In the genomic region with DNA sequence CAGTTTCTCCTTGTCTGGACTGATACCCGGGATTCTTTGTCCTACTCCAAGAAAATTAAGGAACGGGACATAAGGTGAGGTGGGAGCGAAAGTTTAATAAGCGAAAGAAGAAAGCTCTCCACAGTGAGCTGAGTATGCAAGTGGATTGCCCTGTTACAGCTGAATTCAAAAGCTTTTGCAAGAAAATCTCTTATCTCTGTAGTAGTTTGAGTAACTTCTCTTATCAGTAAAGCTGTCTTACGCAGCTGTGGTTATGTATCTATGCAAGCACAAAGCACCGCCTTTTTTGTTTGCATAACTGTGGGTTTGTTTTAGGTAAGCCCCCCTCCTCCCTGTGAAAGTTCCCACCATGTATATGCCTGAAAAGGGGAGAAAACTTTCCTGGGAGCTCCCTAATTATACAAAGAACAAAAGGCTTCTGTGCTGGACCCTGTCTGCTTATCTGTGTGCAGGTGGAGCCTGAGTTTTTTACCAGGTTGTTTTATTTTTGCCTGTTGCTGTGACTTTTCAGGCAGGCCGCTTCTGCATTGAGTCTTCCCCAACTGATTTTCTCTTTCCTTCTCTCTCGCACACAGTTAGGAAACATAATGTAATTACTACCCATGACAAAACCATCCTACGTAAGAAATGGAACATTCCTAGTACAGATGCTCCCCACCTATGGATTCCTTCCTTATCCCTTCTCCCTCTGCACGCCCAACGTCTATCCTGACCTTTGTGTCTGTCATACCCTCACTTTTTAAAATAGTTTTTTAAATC, we compare ENCODE assay signal across 1 cellular context.
TF ChIP-seq lines count a peak whose summit lies in the region.

No MANE protein-coding gene starts in this region.

TF ChIP-seq in IMR-90, 13 proteins besides CTCF, POLR2A, EP300 and RAD21:
- no peak for TF ChIP-seq MAZ (IDR thresholded peaks at IDR 0.05; ENCODE audit: borderline replicate concordance, low read depth, low read length)
- no peak for TF ChIP-seq FOS (IDR thresholded peaks at IDR 0.05; ENCODE audit: low read depth, low read length)
- no peak for TF ChIP-seq CHD1 (IDR thresholded peaks at IDR 0.05; ENCODE audit: low read depth, low read length)
- no peak for TF ChIP-seq NFE2L2 (IDR thresholded peaks at IDR 0.05; ENCODE audit: low read depth, low read length)
- TF ChIP-seq RCOR1 (IDR thresholded peaks at IDR 0.05; ENCODE audit: insufficient replicate concordance, low read length), result no peak
- no peak for TF ChIP-seq MXI1 (IDR thresholded peaks at IDR 0.05; ENCODE audit: borderline replicate concordance, low read depth, low read length)
- no peak for TF ChIP-seq BHLHE40 (IDR thresholded peaks at IDR 0.05; ENCODE audit: low read depth, low read length)
- TF ChIP-seq, protein P1, sequence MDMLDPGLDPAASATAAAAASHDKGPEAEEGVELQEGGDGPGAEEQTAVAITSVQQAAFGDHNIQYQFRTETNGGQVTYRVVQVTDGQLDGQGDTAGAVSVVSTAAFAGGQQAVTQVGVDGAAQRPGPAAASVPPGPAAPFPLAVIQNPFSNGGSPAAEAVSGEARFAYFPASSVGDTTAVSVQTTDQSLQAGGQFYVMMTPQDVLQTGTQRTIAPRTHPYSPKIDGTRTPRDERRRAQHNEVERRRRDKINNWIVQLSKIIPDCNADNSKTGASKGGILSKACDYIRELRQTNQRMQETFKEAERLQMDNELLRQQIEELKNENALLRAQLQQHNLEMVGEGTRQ (IDR thresholded peaks at IDR 0.05; ENCODE audit: low read depth, low read length), result no peak
- TF ChIP-seq RFX5 (IDR thresholded peaks at IDR 0.05; ENCODE audit: low read depth, low read length), result no peak
- TF ChIP-seq CEBPB (IDR thresholded peaks at IDR 0.05; ENCODE audit: low read depth, low read length), result no peak; the same call in 1 of the 2 replicates
- no peak for TF ChIP-seq SMC3 (IDR thresholded peaks at IDR 0.05; ENCODE audit: low read depth, low read length)
TF ChIP-seq in IMR-90: peak in this region for 0.
